In genomic region chr7:4730971-4731370, GRCh38 we compare ENCODE assay signal across 17 cellular contexts. TPM values are rescaled to one million over a fixed set of nuclear protein-coding genes. Genes with fewer than 3 reads are reported as not detected.
DNase-seq lines count a peak whose midpoint lies in the region; ATAC-seq and TF ChIP-seq lines count a peak whose summit lies in the region.
"Had no signal": no experiment of that assay in that cellular context is flagged by ENCODE, and none has a peak within 500 bp of the region (broad histone marks: within the 10 kb centered on the region; RNA-seq: fewer than 3 reads in every experiment).

No MANE protein-coding gene starts in this region.

- peaks cover 2% of the 10 kb centered on the region for H3K9me3 Mint-ChIP-seq in activated naive CD4-positive, alpha-beta T cell treated with anti-CD3 and anti-CD28 coated beads for 36 hours
- H3K9me3 Mint-ChIP-seq in activated naive CD4-positive, alpha-beta T cell treated with anti-CD3 and anti-CD28 coated beads, Interleukin-2, amount 10 ng/mL, durations not matched to agents 7 days and 5 days: no peaks in the 10 kb centered on the region
- no peaks in the 10 kb centered on the region for H3K9me3 Mint-ChIP-seq in CD4-positive, alpha-beta T cell
- H3K9me3 Mint-ChIP-seq in activated naive CD8-positive, alpha-beta T cell treated with anti-CD3 and anti-CD28 coated beads for 36 hours: no peaks in the 10 kb centered on the region
- H3K9me3 Mint-ChIP-seq in mesothelial cell of epicardium: no peaks in the 10 kb centered on the region
- H3K9me3 Mint-ChIP-seq: CD4-positive, CD25-positive, alpha-beta regulatory T cell had no signal

- H3K27me3 ChIP-seq in CD4-positive, alpha-beta T cell (ENCODE audit: control insufficient read depth, insufficient read depth, low read length): no peaks in the 10 kb centered on the region
- no peaks in the 10 kb centered on the region for H3K27me3 ChIP-seq in suprapubic skin

- no peak for ATAC-seq in CD4-positive, alpha-beta T cell (ENCODE audit: poor library complexity)
- ATAC-seq in GM18858 (IDR thresholded peaks at IDR 0.05; ENCODE audit: unreplicated experiment): no peak
- ATAC-seq: A549 had no signal

- no peak for TF ChIP-seq POLR2A in suprapubic skin (IDR thresholded peaks at IDR 0.05)

- 75% methylated on average over 10 of the region's 10 CpGs for WGBS in suprapubic skin

- H3K4me3 Mint-ChIP-seq in activated naive CD4-positive, alpha-beta T cell treated with anti-CD3 and anti-CD28 coated beads for 36 hours: no peak overlapping the region
- no peak overlapping the region for H3K4me3 Mint-ChIP-seq in activated naive CD4-positive, alpha-beta T cell treated with anti-CD3 and anti-CD28 coated beads, Interleukin-2, amount 10 ng/mL, durations not matched to agents 7 days and 5 days
- H3K4me3 Mint-ChIP-seq in CD4-positive, alpha-beta T cell: peak overlapping the region; percentile 30
- H3K4me3 Mint-ChIP-seq in activated naive CD8-positive, alpha-beta T cell treated with anti-CD3 and anti-CD28 coated beads for 36 hours: peak overlapping the region; percentile 59
- H3K4me3 Mint-ChIP-seq in mesothelial cell of epicardium: no peak overlapping the region

- peak overlapping the region; percentile 61 for H3K27ac Mint-ChIP-seq in activated naive CD4-positive, alpha-beta T cell treated with anti-CD3 and anti-CD28 coated beads for 36 hours
- no peak overlapping the region for H3K27ac Mint-ChIP-seq in activated naive CD4-positive, alpha-beta T cell treated with anti-CD3 and anti-CD28 coated beads, Interleukin-2, amount 10 ng/mL, durations not matched to agents 7 days and 5 days
- peak overlapping the region; percentile 71 for H3K27ac Mint-ChIP-seq in CD4-positive, alpha-beta T cell
- H3K27ac Mint-ChIP-seq in activated naive CD8-positive, alpha-beta T cell treated with anti-CD3 and anti-CD28 coated beads for 36 hours: peak overlapping the region; percentile 66
- H3K27ac Mint-ChIP-seq in mesothelial cell of epicardium: peak overlapping the region; percentile 69

- peaks cover 54% of the 10 kb centered on the region for H3K4me1 Mint-ChIP-seq in activated naive CD4-positive, alpha-beta T cell treated with anti-CD3 and anti-CD28 coated beads for 36 hours (ENCODE audit: low read depth)
- peaks cover 68% of the 10 kb centered on the region for H3K4me1 Mint-ChIP-seq in activated naive CD4-positive, alpha-beta T cell treated with anti-CD3 and anti-CD28 coated beads, Interleukin-2, amount 10 ng/mL, durations not matched to agents 7 days and 5 days
- peaks cover 62% of the 10 kb centered on the region for H3K4me1 Mint-ChIP-seq in CD4-positive, alpha-beta T cell (ENCODE audit: low read depth)
- H3K4me1 Mint-ChIP-seq in activated naive CD8-positive, alpha-beta T cell treated with anti-CD3 and anti-CD28 coated beads for 36 hours: peaks cover 65% of the 10 kb centered on the region
- H3K4me1 Mint-ChIP-seq in mesothelial cell of epicardium: peaks cover 26% of the 10 kb centered on the region

- peak; percentile 40 for DNase-seq in activated naive CD4-positive, alpha-beta T cell treated with anti-CD3 and anti-CD28 coated beads for 36 hours
- no peak for DNase-seq in activated naive CD4-positive, alpha-beta T cell treated with anti-CD3 and anti-CD28 coated beads, Interleukin-2, amount 10 ng/mL, durations not matched to agents 7 days and 5 days
- no peak for DNase-seq in CD4-positive, alpha-beta T cell
- DNase-seq in activated naive CD8-positive, alpha-beta T cell treated with anti-CD3 and anti-CD28 coated beads for 36 hours: no peak
- DNase-seq in mesothelial cell of epicardium (ENCODE audit: low spot score in 2 of 2, unreplicated experiment in 2 of 2): no peak
- DNase-seq in suprapubic skin (ENCODE audit: low spot score in 2 of 2): no peak
- no peak for DNase-seq in NCI-H510A treated with DMSO at 0.1 percent for 48 hours (lab: John Stamatoyannopoulos, UW)
- DNase-seq: CD4-positive, CD25-positive, alpha-beta regulatory T cell; GOT3; KBM-7; NCI-H1092; NCI-H2107; NCI-H748 treated with DMSO at 0.1 percent for 48 hours; SHP77 treated with DMSO at 0.1 percent for 48 hours had no signal

- POLR2A ChIA-PET in CD4-positive, alpha-beta T cell (lab: Charles Lee): no interaction called here

- peaks cover 30% of the 10 kb centered on the region for H3K36me3 ChIP-seq in suprapubic skin

- no peak for TF ChIP-seq CTCF in CD4-positive, alpha-beta T cell (IDR thresholded peaks at IDR 0.05)
- no peak for TF ChIP-seq CTCF in mesothelial cell of epicardium (IDR thresholded peaks at IDR 0.05; ENCODE audit: unreplicated experiment)
- TF ChIP-seq CTCF in suprapubic skin (IDR thresholded peaks at IDR 0.05): no peak

- H3K9me3 ChIP-seq in CD4-positive, alpha-beta T cell (ENCODE audit: control insufficient read depth, low read length): no peaks in the 10 kb centered on the region
- no peaks in the 10 kb centered on the region for H3K9me3 ChIP-seq in suprapubic skin
- H3K9me3 ChIP-seq: A549 had no signal

- no peak for TF ChIP-seq EP300 in suprapubic skin (IDR thresholded peaks at IDR 0.05)

- peaks cover 27% of the 10 kb centered on the region for H3K4me1 ChIP-seq in suprapubic skin

- CTCF ChIA-PET in activated naive CD4-positive, alpha-beta T cell treated with anti-CD3 and anti-CD28 coated beads for 36 hours (lab: Charles Lee): interaction anchor here (0.9 kb wide), 1 partner anchor 15 kb away, joined by 3 read pairs; no protein-coding TSS in a partner anchor
- CTCF ChIA-PET in activated naive CD4-positive, alpha-beta T cell treated with anti-CD3 and anti-CD28 coated beads, Interleukin-2, amount 10 ng/mL, durations not matched to agents 7 days and 5 days (lab: Charles Lee): no interaction called here
- CTCF ChIA-PET in CD4-positive, alpha-beta T cell (lab: Charles Lee): no interaction called here

- H3K4me3 ChIP-seq in suprapubic skin: no peak overlapping the region
- H3K4me3 ChIP-seq: A549 had no signal

- peaks cover 20% of the 10 kb centered on the region for H3K36me3 Mint-ChIP-seq in activated naive CD4-positive, alpha-beta T cell treated with anti-CD3 and anti-CD28 coated beads for 36 hours (ENCODE audit: low read depth)
- peaks cover 27% of the 10 kb centered on the region for H3K36me3 Mint-ChIP-seq in activated naive CD4-positive, alpha-beta T cell treated with anti-CD3 and anti-CD28 coated beads, Interleukin-2, amount 10 ng/mL, durations not matched to agents 7 days and 5 days
- H3K36me3 Mint-ChIP-seq in CD4-positive, alpha-beta T cell (ENCODE audit: low read depth): peaks cover 28% of the 10 kb centered on the region
- H3K36me3 Mint-ChIP-seq in activated naive CD8-positive, alpha-beta T cell treated with anti-CD3 and anti-CD28 coated beads for 36 hours: peaks cover 30% of the 10 kb centered on the region
- H3K36me3 Mint-ChIP-seq in mesothelial cell of epicardium: peaks cover 19% of the 10 kb centered on the region

- H3K27me3 Mint-ChIP-seq in activated naive CD4-positive, alpha-beta T cell treated with anti-CD3 and anti-CD28 coated beads for 36 hours (ENCODE audit: low read depth): no peaks in the 10 kb centered on the region
- H3K27me3 Mint-ChIP-seq in activated naive CD4-positive, alpha-beta T cell treated with anti-CD3 and anti-CD28 coated beads, Interleukin-2, amount 10 ng/mL, durations not matched to agents 7 days and 5 days: no peaks in the 10 kb centered on the region
- no peaks in the 10 kb centered on the region for H3K27me3 Mint-ChIP-seq in CD4-positive, alpha-beta T cell
- no peaks in the 10 kb centered on the region for H3K27me3 Mint-ChIP-seq in activated naive CD8-positive, alpha-beta T cell treated with anti-CD3 and anti-CD28 coated beads for 36 hours
- H3K27me3 Mint-ChIP-seq in mesothelial cell of epicardium (ENCODE audit: low read depth): no peaks in the 10 kb centered on the region
- H3K27me3 Mint-ChIP-seq: CD4-positive, CD25-positive, alpha-beta regulatory T cell had no signal

- intact Hi-C loops in activated naive CD4-positive, alpha-beta T cell treated with anti-CD3 and anti-CD28 coated beads for 36 hours (cut with micrococcal nuclease): no loop called here
- intact Hi-C loops in CD4-positive, alpha-beta T cell (cut with DNase I, micrococcal nuclease): no loop called here

- no peak overlapping the region for H3K27ac ChIP-seq in CD4-positive, alpha-beta T cell (ENCODE audit: low read depth, low read length)
- H3K27ac ChIP-seq in suprapubic skin: no peak overlapping the region
- H3K27ac ChIP-seq: HL-60 had no signal

RNA-seq across cellular contexts. Expression of gene AP5Z1, which starts 44.5 kb away (rescaled TPM):
- total RNA-seq in activated naive CD4-positive, alpha-beta T cell treated with anti-CD3 and anti-CD28 coated beads for 36 hours: 10 to 100 TPM; 15.3 to 18.1 TPM
- 100 to 1,000 TPM in 1 of 2 experiments, 10 to 100 TPM in 1; 93.5 to 102 TPM for total RNA-seq in CD4-positive, alpha-beta T cell
- total RNA-seq in activated naive CD8-positive, alpha-beta T cell treated with anti-CD3 and anti-CD28 coated beads for 36 hours: 10 to 100 TPM; 43.1 to 47.1 TPM
- 35.6 to 40.9 TPM (median 36.2 TPM) in 3 replicates for total RNA-seq in mesothelial cell of epicardium
- 10 to 100 TPM; 26.2 to 81.2 (median 52.2) TPM for total RNA-seq in suprapubic skin

RNA-seq across cellular contexts. Expression of gene FOXK1, which starts 48.9 kb away (rescaled TPM):
- total RNA-seq in activated naive CD4-positive, alpha-beta T cell treated with anti-CD3 and anti-CD28 coated beads for 36 hours: 10 to 100 TPM; 35.0 to 35.4 TPM
- 10 to 100 TPM; 67.8 to 68.1 TPM for total RNA-seq in CD4-positive, alpha-beta T cell
- 10 to 100 TPM; 38.1 to 38.2 TPM for total RNA-seq in activated naive CD8-positive, alpha-beta T cell treated with anti-CD3 and anti-CD28 coated beads for 36 hours
- total RNA-seq in mesothelial cell of epicardium (54.6 to 57.3 TPM (median 56.7 TPM) in 3 replicates), suprapubic skin (10 to 100 TPM; 37.5 to 68.5 (median 46.6) TPM)

Comparison
In these comparisons a context has a peak if more than half of its experiments do, and no peak if none do; other contexts are left out.
1. H3K4me3 Mint-ChIP-seq: peak in CD4-positive, alpha-beta T cell (single experiment) and activated naive CD8-positive, alpha-beta T cell treated with anti-CD3 and anti-CD28 coated beads for 36 hours (single experiment); none in activated naive CD4-positive, alpha-beta T cell treated with anti-CD3 and anti-CD28 coated beads for 36 hours (single experiment), activated naive CD4-positive, alpha-beta T cell treated with anti-CD3 and anti-CD28 coated beads, Interleukin-2, amount 10 ng/mL, durations not matched to agents 7 days and 5 days (single experiment) and mesothelial cell of epicardium (single experiment).